ENCODE assay signal across 1 cellular context in genomic region chr16:2040450-2041105, GRCh38.
A peak's percentile ranks its signal among the peaks of the same experiment; 100 is the strongest.
TF ChIP-seq lines count a peak whose summit lies in the region.

No MANE protein-coding gene starts in this region.

TF ChIP-seq in K562, 482 proteins besides CTCF, POLR2A, EP300 and RAD21:
- TF ChIP-seq ARID3B (CRISPR knock-in tag; IDR thresholded peaks at IDR 0.05; ENCODE audit: borderline replicate concordance) (no peak), POLR2G (IDR thresholded peaks at IDR 0.05; ENCODE audit: low read depth, low read length) (peak; percentile 31), KLF6 (CRISPR knock-in tag; IDR thresholded peaks at IDR 0.05; ENCODE audit: borderline replicate concordance) (no peak), SPI1 (IDR thresholded peaks at IDR 0.05; ENCODE audit: borderline replicate concordance, low read depth, low read length) (no peak), E2F8 (IDR thresholded peaks at IDR 0.05; ENCODE audit: low read depth, partially characterized antibody) (no peak), ZNF133 (CRISPR knock-in tag; IDR thresholded peaks at IDR 0.05) (no peak)
TF ChIP-seq in K562: peak in this region for 1.
